18 cellular contexts compared by ENCODE assay signal in the genomic region with DNA sequence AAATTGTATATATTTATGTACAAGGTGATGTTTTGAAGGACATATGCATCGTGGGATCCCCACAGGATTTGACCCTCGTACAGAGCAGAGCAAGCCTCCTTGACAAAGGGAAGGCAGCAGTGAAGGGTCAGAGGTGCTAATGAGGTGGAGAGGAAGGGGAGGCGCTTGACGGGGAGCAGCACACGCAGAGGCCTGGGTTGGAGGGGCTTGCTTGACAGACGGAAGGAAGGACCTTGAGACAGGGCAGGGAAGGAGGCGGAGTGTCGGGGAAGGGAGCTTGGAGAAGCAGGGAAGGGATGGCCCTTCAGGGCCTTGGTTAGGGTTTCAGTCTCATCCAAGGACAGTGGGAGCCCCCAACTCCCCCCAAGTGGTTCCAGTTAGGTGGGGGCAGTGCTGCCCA. TPM values are rescaled to one million over a fixed set of nuclear protein-coding genes. Genes with fewer than 3 reads are reported as not detected.
DNase-seq lines count a peak whose midpoint lies in the region; ATAC-seq and TF ChIP-seq lines count a peak whose summit lies in the region.
"Had no signal": no experiment of that assay in that cellular context is flagged by ENCODE, and none has a peak within 500 bp of the region (broad histone marks: within the 10 kb centered on the region; RNA-seq: fewer than 3 reads in every experiment).

No MANE protein-coding gene starts in this region.

- no peak overlapping the region for H3K56ac ChIP-seq in H9 (ENCODE audit: insufficient read length, low read depth, low read length)
- H3K56ac ChIP-seq in mesendoderm (ENCODE audit: low read length) = no peak overlapping the region

- H3T11ph ChIP-seq in H9 (ENCODE audit: low read length) = no peak overlapping the region

- H3K4me1 ChIP-seq in H9 (ENCODE audit: insufficient read depth, low read length) = no peaks in the 10 kb centered on the region
- peaks cover 1% of the 10 kb centered on the region for H3K4me1 ChIP-seq in mesendoderm (ENCODE audit: control insufficient read depth, low read depth, low read length)
- H3K4me1 ChIP-seq: Caco-2 had no signal

- no peak for ATAC-seq in stimulated activated memory B cell treated with anti-CD40 and anti-IgM and Interleukin-4, amounts not matched to agents 10 μg/mL and 1 μg/mL and 100 μg/mL, for 72 hours

- H3K79me1 ChIP-seq in H9 (ENCODE audit: insufficient read depth, low read depth, low read length, poor library complexity, severe bottlenecking) (no peaks in the 10 kb centered on the region), mesendoderm (ENCODE audit: low read length) (no peaks in the 10 kb centered on the region)

- H3K23ac ChIP-seq in H9 (ENCODE audit: insufficient read length, low read depth, low read length) (no peak overlapping the region), mesendoderm (ENCODE audit: low read length) (no peak overlapping the region)

- H2AFZ ChIP-seq in H9 (ENCODE audit: low read length) = no peak overlapping the region
- H2AFZ ChIP-seq: PC-9 had no signal

- H3K18ac ChIP-seq in H9 (ENCODE audit: insufficient read length, low read depth, low read length) (no peak overlapping the region), mesendoderm (ENCODE audit: low read length) (no peak overlapping the region)

- no CpG with 5 or more reads among the region's 8 CpGs for WGBS in H9 (ENCODE audit: extremely low coverage, insufficient read length, low lambda C conversion rate)
- no CpG with 5 or more reads among the region's 8 CpGs for WGBS in mesendoderm (ENCODE audit: extremely low coverage, insufficient coverage, low lambda C conversion rate)

- H3K36me3 Mint-ChIP-seq in H9 (ENCODE audit: insufficient read depth in 1 of 3, low read depth in 3 of 3) (peaks cover 0 to 5% (median 4%) of the 10 kb centered on the region in 3 experiments; a peak in 4 of 7 replicates), brain (peaks cover 14% of the 10 kb centered on the region)
- H3K36me3 Mint-ChIP-seq in stimulated activated memory B cell treated with anti-CD40 and anti-IgM and Interleukin-4, amounts not matched to agents 10 μg/mL and 1 μg/mL and 100 μg/mL, for 72 hours = no peaks in the 10 kb centered on the region

- DNase-seq in H9 = peak; percentile 58
- peak; percentile 34 for DNase-seq in SK-N-DZ (ENCODE audit: low spot score)
- DNase-seq in mesendoderm = peak; percentile 81
- DNase-seq in head of caudate nucleus = no peak
- no peak for DNase-seq in hypothalamus (lab: John Stamatoyannopoulos, UW)
- DNase-seq: ACHN; AML-193; Caco-2; CD4-positive, CD25-positive, alpha-beta regulatory T cell; DMS153; NCI-H187; NCI-H226; NCI-H526 treated with DMSO at 0.1 percent for 48 hours; NK-92 treated with Interleukin-12 subunit alpha and Interleukin-12 subunit beta, amount 100 ng/mL, for 24 hours; PC-9 had no signal

- H2BK20ac ChIP-seq in H9 (ENCODE audit: low read depth, low read length, poor library complexity, severe bottlenecking) = no peak overlapping the region

- H3K79me2 ChIP-seq in H9 (ENCODE audit: insufficient read depth, low read length) = no peaks in the 10 kb centered on the region
- no peaks in the 10 kb centered on the region for H3K79me2 ChIP-seq in mesendoderm (ENCODE audit: control insufficient read depth, insufficient read depth, low read length)

- H3K4me3 Mint-ChIP-seq in H9 = no peak overlapping the region
- no peak overlapping the region for H3K4me3 Mint-ChIP-seq in brain
- H3K4me3 Mint-ChIP-seq in stimulated activated memory B cell treated with anti-CD40 and anti-IgM and Interleukin-4, amounts not matched to agents 10 μg/mL and 1 μg/mL and 100 μg/mL, for 72 hours = no peak overlapping the region
- H3K4me3 Mint-ChIP-seq: IgD-negative memory B cell had no signal

- H3K36me3 ChIP-seq in mesendoderm (ENCODE audit: control insufficient read depth, insufficient read depth, low read length) = no peaks in the 10 kb centered on the region

- H2BK120ac ChIP-seq in H9 (ENCODE audit: low read depth, low read length, poor library complexity, severe bottlenecking) (no peak overlapping the region), mesendoderm (ENCODE audit: low read depth, low read length) (no peak overlapping the region)

- H3K27ac Mint-ChIP-seq in H9 = no peak overlapping the region
- peak overlapping the region in 3 of 5 experiments; percentile 58 to 68 (median 62) for H3K27ac Mint-ChIP-seq in brain
- H3K27ac Mint-ChIP-seq in stimulated activated memory B cell treated with anti-CD40 and anti-IgM and Interleukin-4, amounts not matched to agents 10 μg/mL and 1 μg/mL and 100 μg/mL, for 72 hours = no peak overlapping the region
- H3K27ac Mint-ChIP-seq: CD4-positive, CD25-positive, alpha-beta regulatory T cell; IgD-negative memory B cell had no signal

- TF ChIP-seq CTCF in H9 (conservative IDR thresholded peaks at IDR 0.05) = no peak
- no peak for TF ChIP-seq CTCF in brain (conservative IDR thresholded peaks at IDR 0.05)

- no peak overlapping the region for H4K91ac ChIP-seq in H9 (ENCODE audit: insufficient read length, low read depth, low read length)

- intact Hi-C loops in head of caudate nucleus (cut with DNase I) = no loop called here

- H2BK5ac ChIP-seq in H9 (ENCODE audit: insufficient read length, low read length) (no peak overlapping the region), mesendoderm (ENCODE audit: low read length) (no peak overlapping the region)

- no peak overlapping the region for H3K4me3 ChIP-seq in mesendoderm (ENCODE audit: low read length)
- H3K4me3 ChIP-seq: PC-9 had no signal

- H3K27ac ChIP-seq in H9 (ENCODE audit: insufficient read length, low read depth, low read length) (no peak overlapping the region), mesendoderm (ENCODE audit: low read depth, low read length) (no peak overlapping the region)
- H3K27ac ChIP-seq: PC-9 had no signal

- no peak overlapping the region for H2AK5ac ChIP-seq in H9 (ENCODE audit: insufficient read length, low read length)
- no peak overlapping the region for H2AK5ac ChIP-seq in mesendoderm (ENCODE audit: low read length)

- H4K8ac ChIP-seq in H9 (replicated peaks; ENCODE audit: insufficient read length, low read depth, low read length) (no peak overlapping the region), mesendoderm (ENCODE audit: low read depth, low read length) (no peak overlapping the region)

- H2BK15ac ChIP-seq in H9 (ENCODE audit: low read depth, low read length) (no peak overlapping the region), mesendoderm (replicated peaks; ENCODE audit: low read depth) (no peak overlapping the region)

- H3K27me3 ChIP-seq in H9 (ENCODE audit: insufficient read depth, low read length) = no peaks in the 10 kb centered on the region
- H3K27me3 ChIP-seq in mesendoderm (ENCODE audit: insufficient read depth, low read length, poor library complexity) = no peaks in the 10 kb centered on the region

- no peaks in the 10 kb centered on the region for H4K20me1 ChIP-seq in H9 (ENCODE audit: control insufficient read depth, insufficient read depth, insufficient read length)

- H3K27me3 Mint-ChIP-seq in H9 (ENCODE audit: low read depth) (peaks cover 23% of the 10 kb centered on the region), brain (no peaks in the 10 kb centered on the region)
- H3K27me3 Mint-ChIP-seq in stimulated activated memory B cell treated with anti-CD40 and anti-IgM and Interleukin-4, amounts not matched to agents 10 μg/mL and 1 μg/mL and 100 μg/mL, for 72 hours = peaks cover 13% of the 10 kb centered on the region

- no peak overlapping the region for H3K14ac ChIP-seq in H9 (ENCODE audit: insufficient read depth, low read length)

- peaks cover 4 to 9% of the 10 kb centered on the region in 2 experiments for H3K4me1 Mint-ChIP-seq in H9
- peaks cover 28% of the 10 kb centered on the region for H3K4me1 Mint-ChIP-seq in brain
- H3K4me1 Mint-ChIP-seq in stimulated activated memory B cell treated with anti-CD40 and anti-IgM and Interleukin-4, amounts not matched to agents 10 μg/mL and 1 μg/mL and 100 μg/mL, for 72 hours = no peaks in the 10 kb centered on the region
- H3K4me1 Mint-ChIP-seq: CD4-positive, CD25-positive, alpha-beta regulatory T cell had no signal

- H2BK12ac ChIP-seq in H9 (ENCODE audit: insufficient read length, low read depth, low read length) = no peak overlapping the region

- no peaks in the 10 kb centered on the region for H3K23me2 ChIP-seq in H9 (ENCODE audit: insufficient read length, low read depth, low read length, poor library complexity, severe bottlenecking)

- H3K9me3 ChIP-seq in H9 (ENCODE audit: control insufficient read depth, low read depth, low read length) = no peaks in the 10 kb centered on the region
- H3K9me3 ChIP-seq: Caco-2 had no signal

- H3K9ac ChIP-seq in H9 (ENCODE audit: extremely low read depth, insufficient read length, low read length) = no peak overlapping the region
- H3K9ac ChIP-seq in mesendoderm (ENCODE audit: low read length) = no peak overlapping the region

- H4K5ac ChIP-seq in H9 (ENCODE audit: insufficient read length, low read depth, low read length) (no peak overlapping the region), mesendoderm (ENCODE audit: low read length) (no peak overlapping the region)

- H3K9me3 Mint-ChIP-seq in H9 = peaks cover 7 to 8% of the 10 kb centered on the region in 2 experiments; a peak in 4 of 5 replicates
- peaks cover 0 to 4% (median 0%) of the 10 kb centered on the region in 5 experiments for H3K9me3 Mint-ChIP-seq in brain
- no peaks in the 10 kb centered on the region for H3K9me3 Mint-ChIP-seq in stimulated activated memory B cell treated with anti-CD40 and anti-IgM and Interleukin-4, amounts not matched to agents 10 μg/mL and 1 μg/mL and 100 μg/mL, for 72 hours
- H3K9me3 Mint-ChIP-seq: CD4-positive, CD25-positive, alpha-beta regulatory T cell had no signal

- H3K4me2 ChIP-seq in H9 (ENCODE audit: insufficient read depth, insufficient read length, low read length) (no peak overlapping the region), mesendoderm (ENCODE audit: low read length) (no peak overlapping the region)

- no peak overlapping the region for H3K4ac ChIP-seq in H9 (ENCODE audit: low read depth, low read length)
- no peak overlapping the region for H3K4ac ChIP-seq in mesendoderm (ENCODE audit: low read depth, low read length)

RNA-seq across cellular contexts. Expression of gene ZNF664, which starts 52.6 kb away (rescaled TPM):
- 29.5 and 31.7 TPM in 2 replicates for total RNA-seq in H9 (2021)
- 152 and 158 TPM in 2 replicates for polyA plus RNA-seq in SK-N-DZ (2014; cell fraction: cytosol; rRNA removed)
- polyA plus RNA-seq in SK-N-DZ (2014; cell fraction: nucleus; rRNA removed) = 93.4 and 537 TPM in 2 replicates
- 85.9 TPM for polyA plus RNA-seq in brain (ENCODE audit: insufficient read depth, low read depth, low replicate concordance)
- polyA plus RNA-seq in mesendoderm (2013, experiment 1 of 2) = 36.1 TPM
- polyA plus RNA-seq in mesendoderm (2013, experiment 2 of 2) = 35.4 TPM

RNA-seq across cellular contexts. Expression of gene CCDC92, which starts 53.0 kb away (rescaled TPM):
- total RNA-seq in H9 (2021) = 1.0 and 1.3 TPM in 2 replicates
- polyA plus RNA-seq in SK-N-DZ (2014; cell fraction: cytosol; rRNA removed) = 14.0 and 15.3 TPM in 2 replicates
- 14.5 and 22.4 TPM in 2 replicates for polyA plus RNA-seq in SK-N-DZ (2014; cell fraction: nucleus; rRNA removed)
- polyA plus RNA-seq in brain (ENCODE audit: insufficient read depth, low read depth, low replicate concordance) = 84.2 TPM
- 2.1 TPM for polyA plus RNA-seq in mesendoderm (2013, experiment 1 of 2)
- polyA plus RNA-seq in mesendoderm (2013, experiment 2 of 2) = 2.1 TPM

Comparison
In these comparisons a context has a peak if more than half of its experiments do, and no peak if none do; other contexts are left out.
1. DNase-seq: peak in H9 (single experiment), SK-N-DZ (single experiment) and mesendoderm (single experiment); none in head of caudate nucleus (0 of 42) and hypothalamus (0 of 51).
2. H3K27ac Mint-ChIP-seq: peak in brain (3 of 5); none in H9 (0 of 3) and stimulated activated memory B cell treated with anti-CD40 and anti-IgM and Interleukin-4, amounts not matched to agents 10 μg/mL and 1 μg/mL and 100 μg/mL, for 72 hours (single experiment).